Comparison of ENCODE assay signal across 28 cellular contexts in genomic region chr6:67811239-67812037, GRCh38.
"Had no signal": no experiment of that assay in that cellular context is flagged by ENCODE, and none has a peak within 500 bp of the region (broad histone marks: within the 10 kb centered on the region; RNA-seq: fewer than 3 reads in every experiment).

No MANE protein-coding gene starts in this region.

- FAIRE-seq: RCC 7860 had no signal

- DNase-seq: activated CD4-positive, alpha-beta T cell treated with anti-CD3 and anti-CD28 coated beads for 36 hours; activated CD4-positive, alpha-beta T cell treated with anti-CD3 and anti-CD28 coated beads, Interleukin-2, amount 10 ng/mL, durations not matched to agents 7 days and 5 days; activated CD4-positive, alpha-beta T cell treated with anti-CD3 and anti-CD28 coated beads, Interleukin-2, amount 50 U/mL, for 48 hours; activated CD8-positive, alpha-beta T cell treated with anti-CD3 and anti-CD28 coated beads, Interleukin-2, amount 10 ng/mL, durations not matched to agents 7 days and 5 days; activated gamma-delta T cell; activated naive CD4-positive, alpha-beta T cell treated with Interleukin-2 at 50 U/mL for 16 hours; activated naive CD8-positive, alpha-beta T cell treated with anti-CD3 and anti-CD28 coated beads, Interleukin-2, amount 10 ng/mL, durations not matched to agents 7 days and 5 days; activated T-cell treated with anti-CD3 and anti-CD28 coated beads, Interleukin-2, amount 50 U/mL, for 24 hours; amygdala; Karpas-422; NCI-H1092 treated with DMSO at 0.1 percent for 48 hours; NCI-H1417; NCI-H146; NCI-H187; NCI-H2029 treated with DMSO at 0.1 percent for 48 hours; NCI-H2107; NCI-H2171; NCI-H510A; NCI-H526; NCI-H748 treated with DMSO at 0.1 percent for 48 hours; NK-92 treated with Interleukin-12 subunit alpha and Interleukin-12 subunit beta, amount 100 ng/mL, for 24 hours; PC-9; T1000 had no signal

- H3K4me3 ChIP-seq: ascending aorta, cardiac muscle cell, PC-9 had no signal

- H3K4me1 ChIP-seq: ascending aorta had no signal

- H2AFZ ChIP-seq: PC-9 had no signal

- H3K36me3 ChIP-seq: ascending aorta, cardiac muscle cell had no signal

- H3K27ac ChIP-seq: ascending aorta, cardiac muscle cell, PC-9, RWPE1 had no signal

- H3K27me3 ChIP-seq: ascending aorta, cardiac muscle cell had no signal

- ATAC-seq: activated CD4-positive, alpha-beta T cell treated with anti-CD3 and anti-CD28 coated beads for 36 hours; activated CD8-positive, alpha-beta T cell treated with anti-CD3 and anti-CD28 coated beads, Interleukin-2, amount 10 ng/mL, durations not matched to agents 7 days and 5 days; Right ventricle myocardium inferior had no signal

- H3K4me2 ChIP-seq: PC-9 had no signal
